ENCODE assay signal across 1 cellular context in genomic region chr14:49861923-49862673, GRCh38.
TF ChIP-seq lines count a peak whose summit lies in the region.

No MANE protein-coding gene starts in this region.

TF ChIP-seq in IMR-90, 13 proteins besides CTCF, POLR2A, EP300 and RAD21 (continued from another document):
- no peak for TF ChIP-seq ELK1 (IDR thresholded peaks at IDR 0.05; ENCODE audit: borderline replicate concordance, low read depth, low read length)
- no peak for TF ChIP-seq RFX5 (IDR thresholded peaks at IDR 0.05; ENCODE audit: low read depth, low read length)
- TF ChIP-seq BHLHE40 (IDR thresholded peaks at IDR 0.05; ENCODE audit: low read depth, low read length), result no peak
- no peak for TF ChIP-seq CEBPB (IDR thresholded peaks at IDR 0.05; ENCODE audit: low read depth, low read length)
- TF ChIP-seq CHD1 (IDR thresholded peaks at IDR 0.05; ENCODE audit: low read depth, low read length), result peak; percentile 81
- TF ChIP-seq MAFK (IDR thresholded peaks at IDR 0.05; ENCODE audit: low read depth, low read length), result no peak
- peak; percentile 29; the same call in 1 of the 2 replicates for TF ChIP-seq SMC3 (IDR thresholded peaks at IDR 0.05; ENCODE audit: low read depth, low read length)
- TF ChIP-seq USF2 (IDR thresholded peaks at IDR 0.05; ENCODE audit: low read depth, low read length), result no peak
- peak; percentile 31 for TF ChIP-seq RCOR1 (IDR thresholded peaks at IDR 0.05; ENCODE audit: insufficient replicate concordance, low read length)
- TF ChIP-seq MXI1 (IDR thresholded peaks at IDR 0.05; ENCODE audit: borderline replicate concordance, low read depth, low read length), result no peak
- TF ChIP-seq MAZ (IDR thresholded peaks at IDR 0.05; ENCODE audit: borderline replicate concordance, low read depth, low read length), result no peak
